1 cellular context compared by ENCODE assay signal in the genomic region with DNA sequence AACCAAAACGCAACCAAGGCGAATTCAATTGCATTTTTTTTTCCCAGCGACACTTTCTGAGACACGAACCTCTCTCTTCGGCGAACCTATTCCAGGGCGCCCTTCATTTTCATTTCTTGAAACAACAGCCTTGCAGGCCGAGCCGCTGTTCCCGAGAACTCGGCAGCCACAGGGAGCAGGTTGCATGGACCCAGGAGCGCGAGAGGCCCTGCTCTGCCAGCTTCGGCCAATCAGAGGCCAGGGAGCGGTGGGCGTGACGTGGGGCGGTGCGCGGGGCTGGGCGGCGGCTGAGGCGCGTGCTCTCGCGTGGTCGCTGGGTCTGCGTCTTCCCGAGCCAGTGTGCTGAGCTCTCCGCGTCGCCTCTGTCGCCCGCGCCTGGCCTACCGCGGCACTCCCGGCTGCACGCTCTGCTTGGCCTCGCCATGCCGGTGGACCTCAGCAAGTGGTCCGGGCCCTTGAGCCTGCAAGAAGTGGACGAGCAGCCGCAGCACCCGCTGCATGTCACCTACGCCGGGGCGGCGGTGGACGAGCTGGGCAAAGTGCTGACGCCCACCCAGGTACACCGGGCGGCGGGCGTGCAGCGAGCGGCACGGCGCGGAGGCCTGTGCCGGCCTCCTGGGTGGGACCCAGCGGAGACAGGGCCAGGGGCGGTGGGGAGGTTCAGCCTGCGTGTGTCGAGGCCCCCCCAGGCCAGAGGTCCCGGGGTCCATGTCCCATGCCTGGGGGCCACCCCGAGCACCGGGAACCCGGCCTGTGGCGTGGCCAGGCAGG.
TF ChIP-seq lines count a peak whose summit lies in the region.

A gene (plus strand): TSS at position 337 of the 771 bp plus-strand sequence. CDS start 86 bp downstream, at position 423.

TF ChIP-seq in HepG2, 621 proteins besides CTCF, POLR2A, EP300 and RAD21 (continued from another document and continues in another):
- TF ChIP-seq, protein P1, sequence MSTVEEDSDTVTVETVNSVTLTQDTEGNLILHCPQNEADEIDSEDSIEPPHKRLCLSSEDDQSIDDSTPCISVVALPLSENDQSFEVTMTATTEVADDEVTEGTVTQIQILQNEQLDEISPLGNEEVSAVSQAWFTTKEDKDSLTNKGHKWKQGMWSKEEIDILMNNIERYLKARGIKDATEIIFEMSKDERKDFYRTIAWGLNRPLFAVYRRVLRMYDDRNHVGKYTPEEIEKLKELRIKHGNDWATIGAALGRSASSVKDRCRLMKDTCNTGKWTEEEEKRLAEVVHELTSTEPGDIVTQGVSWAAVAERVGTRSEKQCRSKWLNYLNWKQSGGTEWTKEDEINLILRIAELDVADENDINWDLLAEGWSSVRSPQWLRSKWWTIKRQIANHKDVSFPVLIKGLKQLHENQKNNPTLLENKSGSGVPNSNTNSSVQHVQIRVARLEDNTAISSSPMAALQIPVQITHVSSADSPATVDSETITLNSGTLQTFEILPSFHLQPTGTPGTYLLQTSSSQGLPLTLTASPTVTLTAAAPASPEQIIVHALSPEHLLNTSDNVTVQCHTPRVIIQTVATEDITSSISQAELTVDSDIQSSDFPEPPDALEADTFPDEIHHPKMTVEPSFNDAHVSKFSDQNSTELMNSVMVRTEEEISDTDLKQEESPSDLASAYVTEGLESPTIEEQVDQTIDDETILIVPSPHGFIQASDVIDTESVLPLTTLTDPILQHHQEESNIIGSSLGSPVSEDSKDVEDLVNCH (CRISPR knock-in tag; IDR thresholded peaks at IDR 0.05) = 0 out of 2 replicates have a peak, but pooled peaks have one; percentile 35
- TF ChIP-seq, protein P2, sequence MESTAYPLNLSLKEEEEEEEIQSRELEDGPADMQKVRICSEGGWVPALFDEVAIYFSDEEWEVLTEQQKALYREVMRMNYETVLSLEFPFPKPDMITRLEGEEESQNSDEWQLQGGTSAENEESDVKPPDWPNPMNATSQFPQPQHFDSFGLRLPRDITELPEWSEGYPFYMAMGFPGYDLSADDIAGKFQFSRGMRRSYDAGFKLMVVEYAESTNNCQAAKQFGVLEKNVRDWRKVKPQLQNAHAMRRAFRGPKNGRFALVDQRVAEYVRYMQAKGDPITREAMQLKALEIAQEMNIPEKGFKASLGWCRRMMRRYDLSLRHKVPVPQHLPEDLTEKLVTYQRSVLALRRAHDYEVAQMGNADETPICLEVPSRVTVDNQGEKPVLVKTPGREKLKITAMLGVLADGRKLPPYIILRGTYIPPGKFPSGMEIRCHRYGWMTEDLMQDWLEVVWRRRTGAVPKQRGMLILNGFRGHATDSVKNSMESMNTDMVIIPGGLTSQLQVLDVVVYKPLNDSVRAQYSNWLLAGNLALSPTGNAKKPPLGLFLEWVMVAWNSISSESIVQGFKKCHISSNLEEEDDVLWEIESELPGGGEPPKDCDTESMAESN (CRISPR knock-in tag; conservative IDR thresholded peaks at IDR 0.05) = peak; percentile 76
- TF ChIP-seq NR3C1 (CRISPR knock-in tag; IDR thresholded peaks at IDR 0.05) (no peak), ZBTB38 (CRISPR knock-in tag; IDR thresholded peaks at IDR 0.05) (peak; percentile 96), HOXA9 (CRISPR knock-in tag; IDR thresholded peaks at IDR 0.05; ENCODE audit: borderline replicate concordance) (peak; percentile 51; the same call in 1 of the 2 replicates), SRSF4 (IDR thresholded peaks at IDR 0.05; ENCODE audit: low read depth, low read length, poor library complexity, severe bottlenecking) (no peak), RBFOX2 (IDR thresholded peaks at IDR 0.05; ENCODE audit: low read depth, low read length) (peak; percentile 100), AGO2 (optimal IDR thresholded peaks at IDR 0.05; ENCODE audit: low read depth, low read length) (peak; percentile 98), ZNF790 (CRISPR knock-in tag; IDR thresholded peaks at IDR 0.05; ENCODE audit: borderline replicate concordance) (peak; percentile 86; the same call in 1 of the 2 replicates), RELA (CRISPR knock-in tag; IDR thresholded peaks at IDR 0.05) (no peak), FOSL1 (CRISPR knock-in tag; IDR thresholded peaks at IDR 0.05; ENCODE audit: borderline replicate concordance) (no peak), TP53 (CRISPR knock-in tag; conservative IDR thresholded peaks at IDR 0.05) (peak; percentile 72; the same call in 1 of the 2 replicates), ZBTB7B (CRISPR knock-in tag; IDR thresholded peaks at IDR 0.05) (peak; percentile 59; the same call in 1 of the 2 replicates), ZNF557 (CRISPR knock-in tag; IDR thresholded peaks at IDR 0.05) (no peak), MXD4 (CRISPR knock-in tag; IDR thresholded peaks at IDR 0.05) (peak; percentile 73), ZNF180 (CRISPR knock-in tag; IDR thresholded peaks at IDR 0.05; ENCODE audit: borderline replicate concordance, low read depth) (no peak), PRPF4 (IDR thresholded peaks at IDR 0.05; ENCODE audit: low read depth, low read length, poor library complexity, severe bottlenecking) (no peak), NFYC (CRISPR knock-in tag; IDR thresholded peaks at IDR 0.05) (peak; percentile 92), TMF1 (CRISPR knock-in tag; IDR thresholded peaks at IDR 0.05; ENCODE audit: low read depth) (peak; percentile 90; the same call in 1 of the 2 replicates), ZNF292 (CRISPR knock-in tag; IDR thresholded peaks at IDR 0.05; ENCODE audit: borderline replicate concordance, low read depth) (no peak), ZNF251 (CRISPR knock-in tag; IDR thresholded peaks at IDR 0.05) (no peak), GABPB1 (CRISPR knock-in tag; IDR thresholded peaks at IDR 0.05) (peak; percentile 84), ZNF550 (CRISPR knock-in tag; IDR thresholded peaks at IDR 0.05; ENCODE audit: borderline replicate concordance) (no peak), MAFK (conservative IDR thresholded peaks at IDR 0.05 in 1 of 2, IDR thresholded peaks at IDR 0.05 in 1 of 2; ENCODE audit: low read length in 2 of 2) (no peak), ZNF160 (CRISPR knock-in tag; IDR thresholded peaks at IDR 0.05) (0 out of 2 replicates have a peak, but pooled peaks have one; percentile 86), NRL (CRISPR knock-in tag; IDR thresholded peaks at IDR 0.05; ENCODE audit: borderline replicate concordance) (peak; percentile 86; the same call in 1 of the 2 replicates), HOXA3 (CRISPR knock-in tag; IDR thresholded peaks at IDR 0.05) (peak; percentile 88), ZNF850 (CRISPR knock-in tag; conservative IDR thresholded peaks at IDR 0.05) (no peak), ZNF724P (CRISPR knock-in tag; IDR thresholded peaks at IDR 0.05; ENCODE audit: borderline replicate concordance) (peak; percentile 57; the same call in 1 of the 2 replicates), ZNF558 (CRISPR knock-in tag; IDR thresholded peaks at IDR 0.05; ENCODE audit: borderline replicate concordance) (no peak), NFKBIZ (CRISPR knock-in tag; IDR thresholded peaks at IDR 0.05) (no peak; the same call in 1 of the 2 replicates), SUZ12 (IDR thresholded peaks at IDR 0.05; ENCODE audit: low read depth, low read length) (no peak), PHB2 (IDR thresholded peaks at IDR 0.05; ENCODE audit: partially characterized antibody) (no peak), MXI1 (IDR thresholded peaks at IDR 0.05; ENCODE audit: borderline replicate concordance, low read depth, low read length) (peak; percentile 98), ZNF510 (CRISPR knock-in tag; IDR thresholded peaks at IDR 0.05; ENCODE audit: low read depth) (peak; percentile 94), CREM (IDR thresholded peaks at IDR 0.05) (peak; percentile 15; the same call in 1 of the 2 replicates), CREM (CRISPR knock-in tag; IDR thresholded peaks at IDR 0.05) (no peak)
- TF ChIP-seq, protein P3, sequence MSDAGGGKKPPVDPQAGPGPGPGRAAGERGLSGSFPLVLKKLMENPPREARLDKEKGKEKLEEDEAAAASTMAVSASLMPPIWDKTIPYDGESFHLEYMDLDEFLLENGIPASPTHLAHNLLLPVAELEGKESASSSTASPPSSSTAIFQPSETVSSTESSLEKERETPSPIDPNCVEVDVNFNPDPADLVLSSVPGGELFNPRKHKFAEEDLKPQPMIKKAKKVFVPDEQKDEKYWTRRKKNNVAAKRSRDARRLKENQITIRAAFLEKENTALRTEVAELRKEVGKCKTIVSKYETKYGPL (CRISPR knock-in tag; IDR thresholded peaks at IDR 0.05) = peak; percentile 77; the same call in 1 of the 2 replicates
- TF ChIP-seq, protein P4, sequence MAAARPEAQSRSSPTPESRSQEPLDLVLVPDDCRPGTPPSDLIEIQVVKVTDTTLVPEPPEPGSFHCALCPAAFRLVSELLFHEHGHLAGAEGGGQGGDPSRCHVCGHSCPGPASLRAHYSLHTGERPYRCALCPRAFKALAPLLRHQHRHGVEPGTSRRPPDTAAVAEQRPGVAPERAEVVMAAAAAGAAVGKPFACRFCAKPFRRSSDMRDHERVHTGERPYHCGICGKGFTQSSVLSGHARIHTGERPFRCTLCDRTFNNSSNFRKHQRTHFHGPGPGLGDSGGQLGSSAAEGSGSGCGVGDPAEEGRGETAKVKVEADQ (CRISPR knock-in tag; IDR thresholded peaks at IDR 0.05; ENCODE audit: borderline replicate concordance) = peak; percentile 74
- TF ChIP-seq, protein P5, sequence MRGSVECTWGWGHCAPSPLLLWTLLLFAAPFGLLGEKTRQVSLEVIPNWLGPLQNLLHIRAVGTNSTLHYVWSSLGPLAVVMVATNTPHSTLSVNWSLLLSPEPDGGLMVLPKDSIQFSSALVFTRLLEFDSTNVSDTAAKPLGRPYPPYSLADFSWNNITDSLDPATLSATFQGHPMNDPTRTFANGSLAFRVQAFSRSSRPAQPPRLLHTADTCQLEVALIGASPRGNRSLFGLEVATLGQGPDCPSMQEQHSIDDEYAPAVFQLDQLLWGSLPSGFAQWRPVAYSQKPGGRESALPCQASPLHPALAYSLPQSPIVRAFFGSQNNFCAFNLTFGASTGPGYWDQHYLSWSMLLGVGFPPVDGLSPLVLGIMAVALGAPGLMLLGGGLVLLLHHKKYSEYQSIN (CRISPR knock-in tag; IDR thresholded peaks at IDR 0.05; ENCODE audit: borderline replicate concordance) = no peak
- TF ChIP-seq, protein P6, sequence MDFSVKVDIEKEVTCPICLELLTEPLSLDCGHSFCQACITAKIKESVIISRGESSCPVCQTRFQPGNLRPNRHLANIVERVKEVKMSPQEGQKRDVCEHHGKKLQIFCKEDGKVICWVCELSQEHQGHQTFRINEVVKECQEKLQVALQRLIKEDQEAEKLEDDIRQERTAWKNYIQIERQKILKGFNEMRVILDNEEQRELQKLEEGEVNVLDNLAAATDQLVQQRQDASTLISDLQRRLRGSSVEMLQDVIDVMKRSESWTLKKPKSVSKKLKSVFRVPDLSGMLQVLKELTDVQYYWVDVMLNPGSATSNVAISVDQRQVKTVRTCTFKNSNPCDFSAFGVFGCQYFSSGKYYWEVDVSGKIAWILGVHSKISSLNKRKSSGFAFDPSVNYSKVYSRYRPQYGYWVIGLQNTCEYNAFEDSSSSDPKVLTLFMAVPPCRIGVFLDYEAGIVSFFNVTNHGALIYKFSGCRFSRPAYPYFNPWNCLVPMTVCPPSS (IDR thresholded peaks at IDR 0.05) = no peak
- TF ChIP-seq, protein P7, sequence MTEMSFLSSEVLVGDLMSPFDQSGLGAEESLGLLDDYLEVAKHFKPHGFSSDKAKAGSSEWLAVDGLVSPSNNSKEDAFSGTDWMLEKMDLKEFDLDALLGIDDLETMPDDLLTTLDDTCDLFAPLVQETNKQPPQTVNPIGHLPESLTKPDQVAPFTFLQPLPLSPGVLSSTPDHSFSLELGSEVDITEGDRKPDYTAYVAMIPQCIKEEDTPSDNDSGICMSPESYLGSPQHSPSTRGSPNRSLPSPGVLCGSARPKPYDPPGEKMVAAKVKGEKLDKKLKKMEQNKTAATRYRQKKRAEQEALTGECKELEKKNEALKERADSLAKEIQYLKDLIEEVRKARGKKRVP (CRISPR knock-in tag; IDR thresholded peaks at IDR 0.05) = peak in 1 of 2 experiments; percentile 58; a peak in 1 of 4 replicates
- TF ChIP-seq, protein P8, sequence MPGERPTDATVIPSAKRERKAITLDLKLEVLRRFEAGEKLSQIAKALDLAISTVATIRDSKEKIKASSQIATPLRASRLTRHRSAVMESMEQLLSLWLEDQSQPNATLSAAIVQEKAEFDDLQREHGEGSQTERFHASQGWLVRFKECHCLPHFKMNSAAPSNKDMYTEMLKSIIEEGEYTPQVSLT (CRISPR knock-in tag; IDR thresholded peaks at IDR 0.05; ENCODE audit: borderline replicate concordance, low read depth) = no peak; the same call in 1 of the 2 replicates
- TF ChIP-seq, protein P9, sequence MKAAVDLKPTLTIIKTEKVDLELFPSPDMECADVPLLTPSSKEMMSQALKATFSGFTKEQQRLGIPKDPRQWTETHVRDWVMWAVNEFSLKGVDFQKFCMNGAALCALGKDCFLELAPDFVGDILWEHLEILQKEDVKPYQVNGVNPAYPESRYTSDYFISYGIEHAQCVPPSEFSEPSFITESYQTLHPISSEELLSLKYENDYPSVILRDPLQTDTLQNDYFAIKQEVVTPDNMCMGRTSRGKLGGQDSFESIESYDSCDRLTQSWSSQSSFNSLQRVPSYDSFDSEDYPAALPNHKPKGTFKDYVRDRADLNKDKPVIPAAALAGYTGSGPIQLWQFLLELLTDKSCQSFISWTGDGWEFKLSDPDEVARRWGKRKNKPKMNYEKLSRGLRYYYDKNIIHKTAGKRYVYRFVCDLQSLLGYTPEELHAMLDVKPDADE (CRISPR knock-in tag; IDR thresholded peaks at IDR 0.05) = peak; percentile 92; the same call in 1 of the 2 replicates
- TF ChIP-seq, protein P10, sequence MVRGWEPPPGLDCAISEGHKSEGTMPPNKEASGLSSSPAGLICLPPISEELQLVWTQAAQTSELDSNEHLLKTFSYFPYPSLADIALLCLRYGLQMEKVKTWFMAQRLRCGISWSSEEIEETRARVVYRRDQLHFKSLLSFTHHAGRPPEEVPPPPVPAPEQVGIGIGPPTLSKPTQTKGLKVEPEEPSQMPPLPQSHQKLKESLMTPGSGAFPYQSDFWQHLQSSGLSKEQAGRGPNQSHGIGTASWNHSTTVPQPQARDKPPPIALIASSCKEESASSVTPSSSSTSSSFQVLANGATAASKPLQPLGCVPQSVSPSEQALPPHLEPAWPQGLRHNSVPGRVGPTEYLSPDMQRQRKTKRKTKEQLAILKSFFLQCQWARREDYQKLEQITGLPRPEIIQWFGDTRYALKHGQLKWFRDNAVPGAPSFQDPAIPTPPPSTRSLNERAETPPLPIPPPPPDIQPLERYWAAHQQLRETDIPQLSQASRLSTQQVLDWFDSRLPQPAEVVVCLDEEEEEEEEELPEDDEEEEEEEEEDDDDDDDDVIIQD (CRISPR knock-in tag; IDR thresholded peaks at IDR 0.05; ENCODE audit: low read depth) = peak; percentile 64; the same call in 1 of the 2 replicates
- TF ChIP-seq, protein P11, sequence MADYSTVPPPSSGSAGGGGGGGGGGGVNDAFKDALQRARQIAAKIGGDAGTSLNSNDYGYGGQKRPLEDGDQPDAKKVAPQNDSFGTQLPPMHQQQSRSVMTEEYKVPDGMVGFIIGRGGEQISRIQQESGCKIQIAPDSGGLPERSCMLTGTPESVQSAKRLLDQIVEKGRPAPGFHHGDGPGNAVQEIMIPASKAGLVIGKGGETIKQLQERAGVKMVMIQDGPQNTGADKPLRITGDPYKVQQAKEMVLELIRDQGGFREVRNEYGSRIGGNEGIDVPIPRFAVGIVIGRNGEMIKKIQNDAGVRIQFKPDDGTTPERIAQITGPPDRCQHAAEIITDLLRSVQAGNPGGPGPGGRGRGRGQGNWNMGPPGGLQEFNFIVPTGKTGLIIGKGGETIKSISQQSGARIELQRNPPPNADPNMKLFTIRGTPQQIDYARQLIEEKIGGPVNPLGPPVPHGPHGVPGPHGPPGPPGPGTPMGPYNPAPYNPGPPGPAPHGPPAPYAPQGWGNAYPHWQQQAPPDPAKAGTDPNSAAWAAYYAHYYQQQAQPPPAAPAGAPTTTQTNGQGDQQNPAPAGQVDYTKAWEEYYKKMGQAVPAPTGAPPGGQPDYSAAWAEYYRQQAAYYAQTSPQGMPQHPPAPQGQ (CRISPR knock-in tag; IDR thresholded peaks at IDR 0.05; ENCODE audit: borderline replicate concordance) = no peak
